8 cellular contexts compared by ENCODE assay signal in the genomic region with DNA sequence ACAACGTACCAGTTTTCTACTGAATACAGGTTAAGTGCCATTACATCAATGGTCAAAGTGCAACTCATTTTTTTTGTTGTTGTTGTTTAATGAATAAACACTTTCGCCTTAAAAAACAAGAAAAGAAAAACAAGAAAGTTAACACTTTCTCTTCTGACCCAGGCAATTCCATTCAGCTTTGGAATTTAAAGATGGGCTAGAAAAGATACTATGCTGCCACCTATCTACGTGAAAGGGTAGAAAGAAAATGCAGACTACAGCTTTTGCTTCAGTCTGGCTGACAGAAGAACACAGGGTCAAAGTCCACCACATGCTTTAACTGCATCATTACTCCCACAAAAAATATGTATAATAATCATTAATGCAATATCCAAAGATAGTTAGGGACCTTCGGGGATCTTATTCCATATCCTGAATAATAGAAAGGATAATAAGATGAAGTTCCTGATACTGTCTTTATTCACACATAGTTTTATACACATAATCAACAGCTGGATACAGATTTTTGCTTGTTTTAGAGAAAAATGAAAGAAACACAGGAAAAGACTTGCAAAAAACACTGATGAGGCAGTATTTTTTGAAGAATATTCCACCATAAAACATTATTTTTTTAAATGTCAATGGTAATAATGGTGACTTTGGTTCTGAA. TPM values are rescaled to one million over a fixed set of nuclear protein-coding genes. Genes with fewer than 3 reads are reported as not detected.
DNase-seq lines count a peak whose midpoint lies in the region; ATAC-seq, FAIRE-seq and TF ChIP-seq lines count a peak whose summit lies in the region.

No MANE protein-coding gene starts in this region.

- peak; percentile 34 for FAIRE-seq in astrocyte (lab: Jason Lieb, UNC)

- peaks cover 7% of the 10 kb centered on the region for H3K36me3 ChIP-seq in astrocyte (ENCODE audit: insufficient read depth, low read length)

- no peaks in the 10 kb centered on the region for H3K9me3 ChIP-seq in astrocyte (ENCODE audit: insufficient read depth, low read depth, low read length)

- no peaks in the 10 kb centered on the region for H3K4me1 Mint-ChIP-seq in astrocyte (ENCODE audit: low read depth, unreplicated experiment)

- peaks cover 12% of the 10 kb centered on the region for H3K36me3 Mint-ChIP-seq in astrocyte (ENCODE audit: low read depth, unreplicated experiment)

- H3K4me3 Mint-ChIP-seq in astrocyte (ENCODE audit: unreplicated experiment), result no peak overlapping the region

- H3K27me3 ChIP-seq in astrocyte (ENCODE audit: insufficient read depth, low read length), result no peaks in the 10 kb centered on the region

- no peak overlapping the region for H3K4me3 ChIP-seq in astrocyte (ENCODE audit: insufficient read depth, low read depth, low read length)

- H3K4me1 ChIP-seq in astrocyte (ENCODE audit: insufficient read depth, low read length), result no peaks in the 10 kb centered on the region

- H3K79me2 ChIP-seq in astrocyte (ENCODE audit: insufficient read depth, low read length), result no peaks in the 10 kb centered on the region

- H3K9me3 Mint-ChIP-seq in astrocyte (ENCODE audit: unreplicated experiment), result peaks cover 9% of the 10 kb centered on the region

- TF ChIP-seq CTCF in GM10266 (IDR thresholded peaks at IDR 0.05; ENCODE audit: control insufficient read depth, insufficient read depth, low read depth, missing control alignments) (peak; percentile 13), astrocyte (IDR thresholded peaks at IDR 0.05; ENCODE audit: insufficient read depth, low read depth, low read length) (peak; percentile 42)

- no peak overlapping the region for H3K4me2 ChIP-seq in astrocyte (ENCODE audit: low read length)

- H4K20me1 ChIP-seq in astrocyte (ENCODE audit: insufficient read depth, low read length), result no peaks in the 10 kb centered on the region

- no peak overlapping the region for H2AFZ ChIP-seq in astrocyte (ENCODE audit: low read depth, low read length)

- no peak overlapping the region for H3K9ac ChIP-seq in astrocyte (ENCODE audit: low read length)

- no peak overlapping the region for H3K27ac ChIP-seq in astrocyte (ENCODE audit: low read depth, low read length)

- H3K27ac Mint-ChIP-seq in astrocyte (ENCODE audit: unreplicated experiment), result no peak overlapping the region

- DNase-seq in GM10266 (ENCODE audit: extremely low spot score), result no peak
- peak; percentile 86 for DNase-seq in NCI-H1092 treated with DMSO at 0.1 percent for 48 hours (lab: John Stamatoyannopoulos, UW)
- DNase-seq in astrocyte (ENCODE audit: low read depth), result peak; percentile 2
- DNase-seq in medulla oblongata (ENCODE audit: extremely low spot score), result peak; percentile 37

- H3K27me3 Mint-ChIP-seq in astrocyte (ENCODE audit: low read depth, unreplicated experiment), result no peaks in the 10 kb centered on the region

- ATAC-seq in GM18520 (IDR thresholded peaks at IDR 0.05; ENCODE audit: unreplicated experiment) (no peak), GM21723 (IDR thresholded peaks at IDR 0.05; ENCODE audit: unreplicated experiment) (no peak), GM18511 (IDR thresholded peaks at IDR 0.05; ENCODE audit: unreplicated experiment) (no peak), HG03460 (IDR thresholded peaks at IDR 0.05; ENCODE audit: unreplicated experiment) (no peak)

RNA-seq across cellular contexts. Expression of a gene that starts 40.4 kb away (rescaled TPM):
- 9.8 and 10.2 TPM in 2 replicates for total RNA-seq in astrocyte
